Comparison of ENCODE assay signal across 20 cellular contexts in the genomic region with DNA sequence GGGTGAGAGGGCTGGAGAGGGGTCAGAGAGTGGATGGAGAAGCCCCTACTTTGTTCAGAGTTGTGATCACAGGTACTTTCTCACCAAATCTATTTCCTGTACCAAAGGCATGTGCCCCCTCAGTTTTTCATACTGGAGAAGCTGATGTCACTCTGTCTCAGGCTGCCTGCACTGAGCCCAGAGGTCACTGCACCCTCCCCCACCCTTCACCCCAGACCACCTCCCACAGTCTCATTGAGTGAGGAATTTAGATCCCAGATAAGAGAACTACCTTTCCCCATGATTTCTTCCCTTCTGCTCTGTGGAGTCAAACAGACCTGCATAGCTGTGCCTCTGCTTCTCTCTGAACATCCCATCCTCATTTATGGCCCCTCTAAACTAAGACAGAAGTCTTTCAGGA.
"Had no signal": no experiment of that assay in that cellular context is flagged by ENCODE, and none has a peak within 500 bp of the region (broad histone marks: within the 10 kb centered on the region; RNA-seq: fewer than 3 reads in every experiment).

No MANE protein-coding gene starts in this region.

- ATAC-seq: gastrocnemius medialis; heart right ventricle; left lobe of liver; mucosa of descending colon; naive thymus-derived CD8-positive, alpha-beta T cell; stimulated activated naive B cell treated with anti-CD40 and anti-IgM and Interleukin-4, amounts not matched to agents 10 μg/mL and 1 μg/mL and 100 μg/mL, for 72 hours had no signal

- H3K4me1 ChIP-seq: esophagus muscularis mucosa, gastrocnemius medialis, heart right ventricle, right atrium auricular region, sigmoid colon had no signal

- H3K4me3 ChIP-seq: dorsolateral prefrontal cortex, esophagus muscularis mucosa, gastrocnemius medialis, heart right ventricle, mucosa of descending colon, right atrium auricular region, sigmoid colon, skin epidermis had no signal

- H3K4me3 Mint-ChIP-seq: naive thymus-derived CD8-positive, alpha-beta T cell; stimulated activated naive B cell treated with anti-CD40 and anti-IgM and Interleukin-4, amounts not matched to agents 10 μg/mL and 1 μg/mL and 100 μg/mL, for 72 hours had no signal

- H3K4me1 Mint-ChIP-seq: naive thymus-derived CD8-positive, alpha-beta T cell; stimulated activated naive B cell treated with anti-CD40 and anti-IgM and Interleukin-4, amounts not matched to agents 10 μg/mL and 1 μg/mL and 100 μg/mL, for 72 hours had no signal

- FAIRE-seq: islet of Langerhans, urothelium cell line had no signal

- H3K9me3 Mint-ChIP-seq: stimulated activated naive B cell treated with anti-CD40 and anti-IgM and Interleukin-4, amounts not matched to agents 10 μg/mL and 1 μg/mL and 100 μg/mL, for 72 hours had no signal

- H3K27ac ChIP-seq: dorsolateral prefrontal cortex, epithelial cell of prostate, esophagus muscularis mucosa, gastrocnemius medialis, heart right ventricle, right atrium auricular region, sigmoid colon, skin epidermis had no signal

- H3K9me3 ChIP-seq: esophagus muscularis mucosa, gastrocnemius medialis, heart right ventricle, mucosa of descending colon, right atrium auricular region, sigmoid colon had no signal

- H3K27me3 ChIP-seq: right atrium auricular region had no signal

- DNase-seq: cortex of kidney; dorsolateral prefrontal cortex; effector memory CD4-positive, alpha-beta T cell; gastrocnemius medialis; heart right ventricle; mammary epithelial cell; mucosa of descending colon; naive thymus-derived CD8-positive, alpha-beta T cell; sigmoid colon; stimulated activated CD4-positive, alpha-beta T cell treated with anti-CD3 and anti-CD28 coated beads, Interleukin-2, amount 100 ng/mL, for 24 hours; stimulated activated CD4-positive, alpha-beta T cell treated with anti-CD3 and anti-CD28 coated beads, Interleukin-4, amount 100 ng/mL, for 4 hours; stimulated activated naive B cell treated with anti-CD40 and anti-IgM and Interleukin-4, amounts not matched to agents 10 μg/mL and 1 μg/mL and 100 μg/mL, for 72 hours; trophoblast cell had no signal

- H3K36me3 Mint-ChIP-seq: naive thymus-derived CD8-positive, alpha-beta T cell; stimulated activated naive B cell treated with anti-CD40 and anti-IgM and Interleukin-4, amounts not matched to agents 10 μg/mL and 1 μg/mL and 100 μg/mL, for 72 hours had no signal

- H3K36me3 ChIP-seq: esophagus muscularis mucosa, gastrocnemius medialis, heart right ventricle, right atrium auricular region, sigmoid colon had no signal

- H3K27ac Mint-ChIP-seq: naive thymus-derived CD8-positive, alpha-beta T cell; stimulated activated naive B cell treated with anti-CD40 and anti-IgM and Interleukin-4, amounts not matched to agents 10 μg/mL and 1 μg/mL and 100 μg/mL, for 72 hours had no signal
